29 cellular contexts compared by ENCODE assay signal in genomic region chr11:16863382-16863781, GRCh38.
A peak's percentile ranks its signal among the peaks of the same experiment; 100 is the strongest.
DNase-seq lines count a peak whose midpoint lies in the region; ATAC-seq and TF ChIP-seq lines count a peak whose summit lies in the region.
"Had no signal": no experiment of that assay in that cellular context is flagged by ENCODE, and none has a peak within 500 bp of the region (broad histone marks: within the 10 kb centered on the region; RNA-seq: fewer than 3 reads in every experiment).

No MANE protein-coding gene starts in this region.

- DNase-seq in ELF-1 (ENCODE audit: low read depth, low spot score) = peak; percentile 63
- DNase-seq in amniotic epithelial cell (ENCODE audit: low read depth) = peak; percentile 87
- peak; percentile 25 for DNase-seq in left ventricle myocardium inferior
- no peak for DNase-seq in neural crest cell (ENCODE audit: low read depth, low spot score)
- DNase-seq in HUDEP-2 (lab: John Stamatoyannopoulos, UW; ENCODE audit: unreplicated experiment in 76 of 76) = no peak
- DNase-seq in stimulated activated naive CD4-positive, alpha-beta T cell treated with Interleukin-2 at 50 U/mL for 16 hours (lab: John Stamatoyannopoulos, UW) = no peak
- DNase-seq in activated T-cell treated with anti-CD3 and anti-CD28 coated beads, Interleukin-2, amount 50 U/mL, for 48 hours = no peak
- DNase-seq: activated CD8-positive, alpha-beta memory T cell treated with anti-CD3 and anti-CD28 coated beads, Interleukin-2, amount 50 U/mL, for 48 hours; BE2C; CD8-positive, alpha-beta T cell; cortex of kidney; DMS 273 treated with DMSO at 0.1 percent for 48 hours; effector memory CD8-positive, alpha-beta T cell; glutamatergic neuron; Kasumi-1; kidney glomerular epithelial cell; NCI-H1417 treated with DMSO at 0.1 percent for 48 hours; NCI-H2081; nephron progenitor cell; pancreas; SHP77 treated with DMSO at 0.1 percent for 48 hours; stimulated activated CD8-positive, alpha-beta memory T cell treated with anti-CD3 and anti-CD28 coated beads, Interleukin-4, amount 100 ng/mL, for 48 hours had no signal

- no peaks in the 10 kb centered on the region for H3K27me3 Mint-ChIP-seq in neural crest cell (ENCODE audit: low read depth)
- H3K27me3 Mint-ChIP-seq: activated CD4-positive, alpha-beta T cell treated with anti-CD3 and anti-CD28 coated beads for 36 hours; activated naive CD4-positive, alpha-beta T cell treated with anti-CD3 and anti-CD28 coated beads, Interleukin-2, amount 50 U/mL, for 24 hours had no signal

- no peak overlapping the region for H3K4me3 Mint-ChIP-seq in neural crest cell
- H3K4me3 Mint-ChIP-seq: activated CD4-positive, alpha-beta T cell treated with anti-CD3 and anti-CD28 coated beads for 36 hours; activated CD8-positive, alpha-beta T cell treated with anti-CD3 and anti-CD28 coated beads for 36 hours; activated naive CD4-positive, alpha-beta T cell treated with anti-CD3 and anti-CD28 coated beads, Interleukin-2, amount 50 U/mL, for 24 hours; CD8-positive, alpha-beta T cell; effector memory CD8-positive, alpha-beta T cell; nephron progenitor cell; T-helper 2 cell treated with Interferon-gamma antibody and Interleukin-4, amounts not matched to agents 5 μg/mL and 100 μg/mL, for 36 hours had no signal

- no peak for ATAC-seq in GM19351 (IDR thresholded peaks at IDR 0.05; ENCODE audit: unreplicated experiment)
- ATAC-seq: activated CD4-positive, alpha-beta T cell treated with anti-CD3 and anti-CD28 coated beads for 36 hours; activated CD8-positive, alpha-beta T cell treated with anti-CD3 and anti-CD28 coated beads for 36 hours; CD8-positive, alpha-beta T cell; effector memory CD8-positive, alpha-beta T cell; HCT116; pancreas had no signal

- no peaks in the 10 kb centered on the region for H3K9me3 Mint-ChIP-seq in neural crest cell
- H3K9me3 Mint-ChIP-seq: activated naive CD4-positive, alpha-beta T cell treated with anti-CD3 and anti-CD28 coated beads, Interleukin-2, amount 50 U/mL, for 24 hours; CD8-positive, alpha-beta T cell; T-helper 2 cell treated with Interferon-gamma antibody and Interleukin-4, amounts not matched to agents 5 μg/mL and 100 μg/mL, for 36 hours had no signal

- peaks cover 5% of the 10 kb centered on the region for H3K36me3 Mint-ChIP-seq in neural crest cell (ENCODE audit: low read depth)
- H3K36me3 Mint-ChIP-seq: CD8-positive, alpha-beta T cell had no signal

- H3K9me3 ChIP-seq in left ventricle myocardium inferior (replicated peaks) = no peaks in the 10 kb centered on the region
- H3K9me3 ChIP-seq: BE2C, pancreas, tibial nerve had no signal

- peaks cover 31% of the 10 kb centered on the region for H3K4me1 Mint-ChIP-seq in neural crest cell

- H3K27me3 ChIP-seq in left ventricle myocardium inferior (ENCODE audit: low read depth) = no peaks in the 10 kb centered on the region
- H3K27me3 ChIP-seq: BE2C, pancreas, tibial nerve had no signal

- intact Hi-C loops in left ventricle myocardium inferior (cut with micrococcal nuclease) = no loop called here

- peaks cover 49% of the 10 kb centered on the region for H3K4me1 ChIP-seq in left ventricle myocardium inferior
- H3K4me1 ChIP-seq: BE2C, pancreas had no signal

- no peak for TF ChIP-seq CTCF in left ventricle myocardium inferior (IDR thresholded peaks at IDR 0.05; ENCODE audit: borderline replicate concordance)
- TF ChIP-seq CTCF in neural crest cell (conservative IDR thresholded peaks at IDR 0.05) = no peak

- peaks cover 2% of the 10 kb centered on the region for H3K36me3 ChIP-seq in left ventricle myocardium inferior
- H3K36me3 ChIP-seq: BE2C, pancreas had no signal

- no peak overlapping the region for H3K4me3 ChIP-seq in left ventricle myocardium inferior
- H3K4me3 ChIP-seq: pancreas, tibial nerve had no signal

- H3K27ac Mint-ChIP-seq in neural crest cell (ENCODE audit: unreplicated experiment) = peak overlapping the region; percentile 65
- H3K27ac Mint-ChIP-seq: activated CD4-positive, alpha-beta T cell treated with anti-CD3 and anti-CD28 coated beads for 36 hours; activated CD8-positive, alpha-beta T cell treated with anti-CD3 and anti-CD28 coated beads for 36 hours; CD8-positive, alpha-beta T cell; effector memory CD8-positive, alpha-beta T cell; nephron progenitor cell; T-helper 2 cell treated with Interferon-gamma antibody and Interleukin-4, amounts not matched to agents 5 μg/mL and 100 μg/mL, for 36 hours had no signal

- peak overlapping the region; percentile 31 for H3K27ac ChIP-seq in left ventricle myocardium inferior (replicated peaks)
- H3K27ac ChIP-seq: pancreas had no signal

Comparison
In these comparisons a context has a peak if more than half of its experiments do, and no peak if none do; other contexts are left out.
1. DNase-seq: peak in ELF-1 (single experiment), amniotic epithelial cell (single experiment) and left ventricle myocardium inferior (single experiment); none in neural crest cell (single experiment), HUDEP-2 (0 of 76), stimulated activated naive CD4-positive, alpha-beta T cell treated with Interleukin-2 at 50 U/mL for 16 hours (single experiment) and activated T-cell treated with anti-CD3 and anti-CD28 coated beads, Interleukin-2, amount 50 U/mL, for 48 hours (0 of 2).